Comparison of ENCODE assay signal across 14 cellular contexts in genomic region chr3:53195066-53195450, GRCh38.
"Had no signal": no experiment of that assay in that cellular context is flagged by ENCODE, and none has a peak within 500 bp of the region (broad histone marks: within the 10 kb centered on the region; RNA-seq: fewer than 3 reads in every experiment).

No MANE protein-coding gene starts in this region.

- H3K27me3 ChIP-seq: body of pancreas, gastroesophageal sphincter, upper lobe of left lung had no signal

- DNase-seq: activated CD4-positive, alpha-beta memory T cell treated with anti-CD3 and anti-CD28 coated beads for 36 hours; activated CD4-positive, CD25-positive, alpha-beta regulatory T cell treated with anti-CD3 and anti-CD28 coated beads, Interleukin-2, amount 50 U/mL, for 72 hours; activated naive CD4-positive, alpha-beta T cell treated with anti-CD3 and anti-CD28 coated beads, Interleukin-2, amount 10 ng/mL, durations not matched to agents 7 days and 5 days; effector memory CD8-positive, alpha-beta T cell; naive B cell; upper lobe of left lung had no signal

- H3K9me3 Mint-ChIP-seq: activated CD4-positive, alpha-beta memory T cell treated with anti-CD3 and anti-CD28 coated beads for 36 hours; activated naive CD4-positive, alpha-beta T cell treated with anti-CD3 and anti-CD28 coated beads, Interleukin-2, amount 10 ng/mL, durations not matched to agents 7 days and 5 days; central memory CD8-positive, alpha-beta T cell; dendritic cell treated with granulocyte-macrophage colony-stimulating factor and Interleukin-4, amounts not matched to agents 40 ng/mL and 50 ng/mL, for 4 days; effector memory CD8-positive, alpha-beta T cell; naive B cell; stimulated activated effector memory CD8-positive, alpha-beta T cell treated with anti-CD3 and anti-CD28 coated beads, Interleukin-12 subunit alpha, Interleukin-12 subunit beta, amount 100 ng/mL, for 72 hours had no signal

- H3K4me1 ChIP-seq: prostate gland had no signal

- H3K36me3 ChIP-seq: prostate gland had no signal

- H3K27ac Mint-ChIP-seq: activated CD4-positive, alpha-beta memory T cell treated with anti-CD3 and anti-CD28 coated beads for 36 hours; activated naive CD4-positive, alpha-beta T cell treated with anti-CD3 and anti-CD28 coated beads, Interleukin-2, amount 10 ng/mL, durations not matched to agents 7 days and 5 days; stimulated activated effector memory CD8-positive, alpha-beta T cell treated with anti-CD3 and anti-CD28 coated beads, Interleukin-12 subunit alpha, Interleukin-12 subunit beta, amount 100 ng/mL, for 72 hours had no signal

- H3K4me3 ChIP-seq: body of pancreas, gastroesophageal sphincter, lung, prostate gland, SK-N-MC, upper lobe of left lung had no signal

- H3K9me3 ChIP-seq: body of pancreas, gastroesophageal sphincter, prostate gland, upper lobe of left lung had no signal

- H3K27me3 Mint-ChIP-seq: activated CD4-positive, alpha-beta memory T cell treated with anti-CD3 and anti-CD28 coated beads for 36 hours; activated naive CD4-positive, alpha-beta T cell treated with anti-CD3 and anti-CD28 coated beads, Interleukin-2, amount 10 ng/mL, durations not matched to agents 7 days and 5 days; naive B cell had no signal

- H3K4me3 Mint-ChIP-seq: activated CD4-positive, alpha-beta memory T cell treated with anti-CD3 and anti-CD28 coated beads for 36 hours; activated naive CD4-positive, alpha-beta T cell treated with anti-CD3 and anti-CD28 coated beads, Interleukin-2, amount 10 ng/mL, durations not matched to agents 7 days and 5 days; central memory CD8-positive, alpha-beta T cell; dendritic cell treated with granulocyte-macrophage colony-stimulating factor and Interleukin-4, amounts not matched to agents 40 ng/mL and 50 ng/mL, for 4 days; effector memory CD8-positive, alpha-beta T cell; stimulated activated effector memory CD8-positive, alpha-beta T cell treated with anti-CD3 and anti-CD28 coated beads, Interleukin-12 subunit alpha, Interleukin-12 subunit beta, amount 100 ng/mL, for 72 hours had no signal

- H3K27ac ChIP-seq: body of pancreas, SK-N-MC had no signal
